Comparison of ENCODE assay signal across 26 cellular contexts in genomic region chr1:81847063-81847462, GRCh38. TPM values are rescaled to one million over a fixed set of nuclear protein-coding genes. Genes with fewer than 3 reads are reported as not detected.
"Had no signal": no experiment of that assay in that cellular context is flagged by ENCODE, and none has a peak within 500 bp of the region (broad histone marks: within the 10 kb centered on the region; RNA-seq: fewer than 3 reads in every experiment).

No MANE protein-coding gene starts in this region.

- H3K9me3 Mint-ChIP-seq: activated CD4-positive, alpha-beta memory T cell treated with anti-CD3 and anti-CD28 coated beads for 36 hours; activated CD4-positive, alpha-beta T cell treated with anti-CD3 and anti-CD28 coated beads, Interleukin-2, amount 10 ng/mL, durations not matched to agents 7 days and 5 days; activated naive CD4-positive, alpha-beta T cell treated with anti-CD3 and anti-CD28 coated beads for 36 hours; activated T-helper 17 cell treated with anti-CD3 and anti-CD28 coated beads, Interleukin-2, amount 50 U/mL, for 72 hours had no signal

- H3K4me1 ChIP-seq: SJSA1 had no signal

- H3K27me3 Mint-ChIP-seq: activated CD4-positive, alpha-beta memory T cell treated with anti-CD3 and anti-CD28 coated beads for 36 hours; activated CD4-positive, alpha-beta T cell treated with anti-CD3 and anti-CD28 coated beads, Interleukin-2, amount 10 ng/mL, durations not matched to agents 7 days and 5 days; activated T-helper 17 cell treated with anti-CD3 and anti-CD28 coated beads, Interleukin-2, amount 50 U/mL, for 72 hours; T-helper 17 cell had no signal

- H3K27me3 ChIP-seq: brain microvascular endothelial cell, cardiac muscle cell, MG63, SJSA1 had no signal

- DNase-seq: activated CD4-positive, alpha-beta memory T cell treated with anti-CD3 and anti-CD28 coated beads for 36 hours; activated CD4-positive, alpha-beta T cell treated with anti-CD3 and anti-CD28 coated beads, Interleukin-2, amount 10 ng/mL, durations not matched to agents 7 days and 5 days; activated CD4-positive, CD25-positive, alpha-beta regulatory T cell; activated gamma-delta T cell; activated naive CD4-positive, alpha-beta T cell treated with anti-CD3 and anti-CD28 coated beads for 36 hours; activated T-cell treated with anti-CD3 and anti-CD28 coated beads for 4 hours; activated T-cell treated with anti-CD3 and anti-CD28 coated beads, Interleukin-2, amount 50 U/mL, for 48 hours; amygdala; brain microvascular endothelial cell; MG63; NCI-H1105; NCI-H1436; NCI-H187; NCI-H2081; NCI-H446; NCI-H524; PC-3; SHP77; T-helper 17 cell; T-helper 9 cell had no signal

- H3K4me3 ChIP-seq: cardiac muscle cell, MG63, SJSA1 had no signal

- H3K36me3 Mint-ChIP-seq: activated CD4-positive, alpha-beta memory T cell treated with anti-CD3 and anti-CD28 coated beads for 36 hours; activated naive CD8-positive, alpha-beta T cell had no signal

- ATAC-seq: activated T-helper 17 cell treated with anti-CD3 and anti-CD28 coated beads, Interleukin-2, amount 50 U/mL, for 72 hours; PC-3; SK-N-SH treated with all-trans-retinoic acid at 6 μM for 48 hours; T-helper 17 cell had no signal

- H3K4me3 Mint-ChIP-seq: activated CD4-positive, alpha-beta memory T cell treated with anti-CD3 and anti-CD28 coated beads for 36 hours; activated CD4-positive, alpha-beta T cell treated with anti-CD3 and anti-CD28 coated beads, Interleukin-2, amount 10 ng/mL, durations not matched to agents 7 days and 5 days; activated naive CD4-positive, alpha-beta T cell treated with anti-CD3 and anti-CD28 coated beads for 36 hours; activated naive CD8-positive, alpha-beta T cell; activated T-helper 17 cell treated with anti-CD3 and anti-CD28 coated beads, Interleukin-2, amount 50 U/mL, for 72 hours; T-helper 17 cell had no signal

- H3K27ac ChIP-seq: brain microvascular endothelial cell, cardiac muscle cell, SJSA1 had no signal

- H3K9me3 ChIP-seq: MG63, SJSA1 had no signal

- H3K27ac Mint-ChIP-seq: activated CD4-positive, alpha-beta memory T cell treated with anti-CD3 and anti-CD28 coated beads for 36 hours; activated CD4-positive, alpha-beta T cell treated with anti-CD3 and anti-CD28 coated beads, Interleukin-2, amount 10 ng/mL, durations not matched to agents 7 days and 5 days; activated naive CD4-positive, alpha-beta T cell treated with anti-CD3 and anti-CD28 coated beads for 36 hours; activated naive CD8-positive, alpha-beta T cell; activated T-helper 17 cell treated with anti-CD3 and anti-CD28 coated beads, Interleukin-2, amount 50 U/mL, for 72 hours; T-helper 17 cell had no signal

- H3K36me3 ChIP-seq: brain microvascular endothelial cell, cardiac muscle cell, MG63, SJSA1 had no signal

- H3K4me1 Mint-ChIP-seq: activated CD4-positive, alpha-beta T cell treated with anti-CD3 and anti-CD28 coated beads, Interleukin-2, amount 10 ng/mL, durations not matched to agents 7 days and 5 days; activated T-helper 17 cell treated with anti-CD3 and anti-CD28 coated beads, Interleukin-2, amount 50 U/mL, for 72 hours; T-helper 17 cell had no signal

RNA-seq across cellular contexts. Expression of gene ADGRL2, which starts 46.3 kb away (rescaled TPM):
- total RNA-seq: activated CD4-positive, alpha-beta memory T cell treated with anti-CD3 and anti-CD28 coated beads for 36 hours; activated CD4-positive, alpha-beta T cell treated with anti-CD3 and anti-CD28 coated beads, Interleukin-2, amount 10 ng/mL, durations not matched to agents 7 days and 5 days; activated CD8-positive, alpha-beta memory T cell treated with anti-CD3 and anti-CD28 coated beads for 36 hours; activated naive CD4-positive, alpha-beta T cell treated with anti-CD3 and anti-CD28 coated beads for 36 hours; activated T-helper 17 cell treated with anti-CD3 and anti-CD28 coated beads, Interleukin-2, amount 50 U/mL, for 72 hours; T-helper 17 cell had no signal
